In the genomic region with DNA sequence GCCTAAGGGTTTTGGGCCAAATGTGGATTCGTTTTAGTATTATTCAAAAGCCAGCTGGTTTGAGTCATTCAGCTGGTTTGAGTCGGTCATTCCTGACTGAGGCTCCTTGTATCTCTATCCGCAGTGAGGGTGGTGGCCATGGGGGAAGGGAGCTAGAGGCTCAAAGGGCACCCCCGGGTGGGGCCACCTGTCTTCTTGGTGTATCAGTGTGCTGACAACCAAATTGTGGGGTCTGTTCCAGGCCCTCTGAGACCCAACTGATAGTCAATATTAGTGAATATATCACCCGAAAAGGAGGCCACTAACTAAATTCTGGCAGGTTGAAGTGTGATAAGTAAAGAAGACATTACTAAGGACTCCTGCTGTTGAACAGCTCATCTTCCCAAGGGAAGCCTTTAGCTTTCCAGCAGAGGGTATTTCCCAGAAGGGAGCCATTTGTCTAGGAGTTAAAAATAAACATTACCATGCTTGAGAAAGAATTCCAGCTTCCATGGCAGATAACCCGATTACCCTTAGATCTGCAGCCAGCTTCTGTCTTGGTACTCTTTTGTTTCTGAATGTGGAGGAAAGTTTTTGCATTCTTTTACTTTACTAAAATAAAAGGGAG, we compare ENCODE assay signal across 9 cellular contexts. TPM values are rescaled to one million over a fixed set of nuclear protein-coding genes. Genes with fewer than 3 reads are reported as not detected.
DNase-seq lines count a peak whose midpoint lies in the region; ATAC-seq and TF ChIP-seq lines count a peak whose summit lies in the region.
"Had no signal": no experiment of that assay in that cellular context is flagged by ENCODE, and none has a peak within 500 bp of the region (broad histone marks: within the 10 kb centered on the region; RNA-seq: fewer than 3 reads in every experiment).

No MANE protein-coding gene starts in this region.

- H3K36me3 ChIP-seq in iPS-20b (ENCODE audit: insufficient read depth, low read depth, low read length) (no peaks in the 10 kb centered on the region), tibial nerve (no peaks in the 10 kb centered on the region)

- H3K4me3 ChIP-seq in iPS-20b (ENCODE audit: low read length) (peak overlapping the region; percentile 53), tibial nerve (no peak overlapping the region)

- H3K4me3 Mint-ChIP-seq in activated T-cell treated with anti-CD3 and anti-CD28 coated beads, Interleukin-2, amount 50 U/mL, for 24 hours, result no peak overlapping the region
- H3K4me3 Mint-ChIP-seq in activated T-helper 17 cell treated with anti-CD3 and anti-CD28 coated beads, Interleukin-2, amount 50 U/mL, for 72 hours, result no peak overlapping the region

- no peaks in the 10 kb centered on the region for H3K27me3 ChIP-seq in iPS-20b (ENCODE audit: insufficient read depth, low read length)
- H3K27me3 ChIP-seq in tibial nerve, result no peaks in the 10 kb centered on the region

- ATAC-seq in activated T-helper 17 cell treated with anti-CD3 and anti-CD28 coated beads, Interleukin-2, amount 50 U/mL, for 72 hours (replicated peaks), result peak; percentile 38
- ATAC-seq in HG03520 (IDR thresholded peaks at IDR 0.05; ENCODE audit: unreplicated experiment), result no peak
- ATAC-seq in HG03139 (IDR thresholded peaks at IDR 0.05; ENCODE audit: unreplicated experiment), result no peak
- no peak for ATAC-seq in GM19467 (IDR thresholded peaks at IDR 0.05; ENCODE audit: unreplicated experiment)

- no peak for TF ChIP-seq EP300 in tibial nerve (IDR thresholded peaks at IDR 0.05)

- H3K27ac Mint-ChIP-seq in activated T-cell treated with anti-CD3 and anti-CD28 coated beads, Interleukin-2, amount 50 U/mL, for 24 hours, result peak overlapping the region; percentile 66
- H3K27ac Mint-ChIP-seq in activated T-helper 17 cell treated with anti-CD3 and anti-CD28 coated beads, Interleukin-2, amount 50 U/mL, for 72 hours, result peak overlapping the region; percentile 69

- H3K4me1 ChIP-seq in iPS-20b (ENCODE audit: insufficient read depth, low read length) (peaks cover 20% of the 10 kb centered on the region), tibial nerve (peaks cover 0 to 16% (median 3%) of the 10 kb centered on the region in 4 donors)

- peaks cover 20% of the 10 kb centered on the region for H3K4me1 Mint-ChIP-seq in activated T-cell treated with anti-CD3 and anti-CD28 coated beads, Interleukin-2, amount 50 U/mL, for 24 hours (ENCODE audit: low read depth)
- peaks cover 5% of the 10 kb centered on the region for H3K4me1 Mint-ChIP-seq in activated T-helper 17 cell treated with anti-CD3 and anti-CD28 coated beads, Interleukin-2, amount 50 U/mL, for 72 hours

- H3K9me3 ChIP-seq in iPS-20b (ENCODE audit: insufficient read depth, low read depth, low read length) (peaks cover 15% of the 10 kb centered on the region), tibial nerve (no peaks in the 10 kb centered on the region)

- H3K27me3 Mint-ChIP-seq in activated T-cell treated with anti-CD3 and anti-CD28 coated beads, Interleukin-2, amount 50 U/mL, for 24 hours, result no peaks in the 10 kb centered on the region
- H3K27me3 Mint-ChIP-seq in activated T-helper 17 cell treated with anti-CD3 and anti-CD28 coated beads, Interleukin-2, amount 50 U/mL, for 72 hours, result no peaks in the 10 kb centered on the region

- 36 to 37% methylated on average over 6 of the region's 6 CpGs for WGBS in tibial nerve, 2 donors

- no peak for TF ChIP-seq CTCF in tibial nerve (IDR thresholded peaks at IDR 0.05)

- H3K27ac ChIP-seq in iPS-20b (ENCODE audit: low read length) (peak overlapping the region; percentile 56), tibial nerve (peak overlapping the region; percentile 2 to 67 (median 45))
- H3K27ac ChIP-seq: C4-2B had no signal

- no peaks in the 10 kb centered on the region for H3K36me3 Mint-ChIP-seq in activated T-cell treated with anti-CD3 and anti-CD28 coated beads, Interleukin-2, amount 50 U/mL, for 24 hours (ENCODE audit: low read depth)
- no peaks in the 10 kb centered on the region for H3K36me3 Mint-ChIP-seq in activated T-helper 17 cell treated with anti-CD3 and anti-CD28 coated beads, Interleukin-2, amount 50 U/mL, for 72 hours (ENCODE audit: low read depth)

- H3K9ac ChIP-seq in iPS-20b (ENCODE audit: low read depth, low read length), result peak overlapping the region; percentile 41; the same call in 1 of the 2 replicates

- DNase-seq in activated T-cell treated with anti-CD3 and anti-CD28 coated beads, Interleukin-2, amount 50 U/mL, for 24 hours, result no peak
- DNase-seq in activated T-cell treated with anti-CD3 and anti-CD28 coated beads, Interleukin-2, amount 50 U/mL, for 1 hour, result no peak
- no peak for DNase-seq in tibial nerve (ENCODE audit: low spot score in 2 of 2)

- TF ChIP-seq POLR2A in tibial nerve (IDR thresholded peaks at IDR 0.05), result no peak

- H3K9me3 Mint-ChIP-seq in activated T-cell treated with anti-CD3 and anti-CD28 coated beads, Interleukin-2, amount 50 U/mL, for 24 hours, result no peaks in the 10 kb centered on the region
- H3K9me3 Mint-ChIP-seq in activated T-helper 17 cell treated with anti-CD3 and anti-CD28 coated beads, Interleukin-2, amount 50 U/mL, for 72 hours, result no peaks in the 10 kb centered on the region

RNA-seq across cellular contexts. Expression of a gene that starts 29.9 kb away (rescaled TPM):
- total RNA-seq in activated T-helper 17 cell treated with anti-CD3 and anti-CD28 coated beads, Interleukin-2, amount 50 U/mL, for 72 hours, result 10 to 100 TPM; 48.0 to 66.1 TPM
- 10 to 100 TPM; 25.9 to 52.7 (median 38.3) TPM for total RNA-seq in tibial nerve

RNA-seq across cellular contexts. Expression of a gene that starts 43.9 kb away (rescaled TPM):
- total RNA-seq in activated T-helper 17 cell treated with anti-CD3 and anti-CD28 coated beads, Interleukin-2, amount 50 U/mL, for 72 hours, result under 1 TPM; 0.21 to 0.39 TPM
- 1 to 10 TPM; 1.2 to 5.7 (median 3.2) TPM for total RNA-seq in tibial nerve
